In genomic region chr9:99049228-99049627, GRCh38 we compare ENCODE assay signal across 1 cellular context.
TF ChIP-seq lines count a peak whose summit lies in the region.

No MANE protein-coding gene starts in this region.

TF ChIP-seq in IMR-90, 13 proteins besides CTCF, POLR2A, EP300 and RAD21 (continued from another document):
- TF ChIP-seq ELK1 (IDR thresholded peaks at IDR 0.05; ENCODE audit: borderline replicate concordance, low read depth, low read length) (no peak), RCOR1 (IDR thresholded peaks at IDR 0.05; ENCODE audit: insufficient replicate concordance, low read length) (no peak), MAFK (IDR thresholded peaks at IDR 0.05; ENCODE audit: low read depth, low read length) (no peak), BHLHE40 (IDR thresholded peaks at IDR 0.05; ENCODE audit: low read depth, low read length) (no peak)
TF ChIP-seq in IMR-90: peak in this region for 0.
